Comparison of ENCODE assay signal across 16 cellular contexts in the genomic region with DNA sequence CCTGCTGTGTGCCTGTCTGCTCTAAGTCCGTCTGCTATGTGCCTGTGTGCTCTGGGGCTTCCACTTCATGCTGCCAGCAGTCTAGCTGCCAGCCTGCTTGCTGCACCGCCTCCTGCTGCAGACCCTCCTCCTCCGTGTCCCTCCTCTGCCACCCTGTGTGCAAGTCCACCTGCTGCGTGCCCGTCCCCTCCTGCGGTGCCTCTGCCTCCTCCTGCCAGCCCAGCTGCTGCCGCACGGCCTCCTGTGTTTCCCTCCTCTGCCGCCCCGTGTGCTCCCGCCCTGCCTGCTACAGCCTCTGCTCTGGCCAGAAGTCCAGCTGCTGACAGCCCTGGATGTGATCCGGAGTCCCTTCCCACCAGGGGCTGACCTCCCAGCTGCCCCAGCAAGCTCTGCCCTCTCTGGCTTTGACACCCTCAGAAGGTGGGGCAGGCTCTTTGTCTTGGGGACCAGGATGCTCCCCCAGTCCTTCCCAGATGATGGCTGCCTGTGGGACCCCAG. TPM values are rescaled to one million over a fixed set of nuclear protein-coding genes. Genes with fewer than 3 reads are reported as not detected.
"Had no signal": no experiment of that assay in that cellular context is flagged by ENCODE, and none has a peak within 500 bp of the region (broad histone marks: within the 10 kb centered on the region; RNA-seq: fewer than 3 reads in every experiment).

No MANE protein-coding gene starts in this region.

RNA-seq across cellular contexts. Expression of a gene that starts 0.7 kb away (rescaled TPM):
- total RNA-seq: cerebellum, colonic mucosa, dermis microvascular lymphatic vessel endothelial cell, heart left ventricle, kidney epithelial cell, left colon, liver, lung microvascular endothelial cell, osteoblast, pulmonary artery endothelial cell, sigmoid colon, subcutaneous adipose tissue, testis, tibial nerve, urinary bladder had no signal
- polyA plus RNA-seq: esophagus, heart left ventricle, liver, sigmoid colon, urinary bladder had no signal

RNA-seq across cellular contexts. Expression of a gene that starts 8.3 kb away (rescaled TPM):
- total RNA-seq: cerebellum, colonic mucosa, dermis microvascular lymphatic vessel endothelial cell, heart left ventricle, kidney epithelial cell, left colon, liver, lung microvascular endothelial cell, osteoblast, pulmonary artery endothelial cell, sigmoid colon, subcutaneous adipose tissue, tibial nerve, urinary bladder had no signal
- polyA plus RNA-seq: esophagus, heart left ventricle, liver, sigmoid colon, urinary bladder had no signal

RNA-seq across cellular contexts. Expression of a gene that starts 11.0 kb away (rescaled TPM):
- total RNA-seq: cerebellum, colonic mucosa, dermis microvascular lymphatic vessel endothelial cell, heart left ventricle, kidney epithelial cell, left colon, liver, lung microvascular endothelial cell, osteoblast, pulmonary artery endothelial cell, sigmoid colon, subcutaneous adipose tissue, testis, tibial nerve, urinary bladder had no signal
- polyA plus RNA-seq: esophagus, heart left ventricle, liver, sigmoid colon, urinary bladder had no signal

RNA-seq across cellular contexts. Expression of a gene that starts 16.6 kb away (rescaled TPM):
- total RNA-seq: cerebellum, colonic mucosa, dermis microvascular lymphatic vessel endothelial cell, heart left ventricle, kidney epithelial cell, left colon, liver, lung microvascular endothelial cell, osteoblast, pulmonary artery endothelial cell, sigmoid colon, subcutaneous adipose tissue, testis, tibial nerve, urinary bladder had no signal
- polyA plus RNA-seq: esophagus, heart left ventricle, liver, sigmoid colon, urinary bladder had no signal

RNA-seq across cellular contexts. Expression of a gene that starts 19.8 kb away (rescaled TPM):
- total RNA-seq: cerebellum, colonic mucosa, dermis microvascular lymphatic vessel endothelial cell, heart left ventricle, kidney epithelial cell, left colon, liver, lung microvascular endothelial cell, osteoblast, pulmonary artery endothelial cell, sigmoid colon, subcutaneous adipose tissue, testis, tibial nerve, urinary bladder had no signal
- polyA plus RNA-seq: esophagus, heart left ventricle, liver, sigmoid colon, urinary bladder had no signal
